ENCODE assay signal across 8 cellular contexts in the genomic region with DNA sequence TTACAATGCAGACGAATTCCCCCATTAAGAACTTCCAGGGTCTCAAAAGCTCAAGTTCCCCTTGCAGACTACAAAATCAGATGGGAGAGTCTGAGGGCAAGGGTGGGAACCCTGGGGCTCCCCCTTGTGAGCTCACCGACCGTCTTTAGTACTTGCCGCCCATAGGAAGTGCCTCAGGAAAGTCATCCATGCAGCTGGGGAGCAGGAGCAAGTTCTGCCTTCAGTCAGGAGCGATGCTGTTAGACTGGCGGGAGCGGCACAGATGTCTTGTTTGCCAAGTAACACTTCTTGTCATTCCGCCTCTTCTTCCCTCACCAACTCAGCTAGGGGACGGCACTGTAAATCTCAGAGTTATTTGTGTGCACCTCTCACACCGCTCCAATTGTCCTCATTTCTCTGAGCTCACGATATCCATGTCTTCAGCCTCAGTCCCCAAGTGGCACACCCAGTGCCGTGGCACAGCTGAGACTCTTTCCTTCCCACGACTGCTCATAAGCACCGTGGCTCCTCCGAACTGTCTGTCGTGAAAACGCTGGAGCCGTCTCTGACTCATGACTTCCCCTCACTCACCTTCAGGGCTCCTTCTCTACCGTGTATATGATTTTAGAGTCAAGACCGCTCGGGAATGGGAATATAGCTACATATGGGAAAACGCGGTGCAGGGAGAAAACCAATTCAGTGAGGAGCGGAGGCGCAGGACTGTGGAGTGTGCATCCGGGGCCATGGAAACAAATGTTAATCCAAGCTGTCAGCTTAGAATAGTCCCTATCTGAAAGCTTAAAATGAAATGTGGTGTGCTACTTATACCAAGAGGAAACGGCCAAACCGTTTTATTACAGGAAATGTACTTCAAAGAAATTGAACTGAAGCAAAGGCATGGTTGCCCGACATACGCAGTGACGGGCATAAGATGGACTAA. TPM values are rescaled to one million over a fixed set of nuclear protein-coding genes. Genes with fewer than 3 reads are reported as not detected.
DNase-seq lines count a peak whose midpoint lies in the region; ATAC-seq and TF ChIP-seq lines count a peak whose summit lies in the region.

No MANE protein-coding gene starts in this region.

- H3K36me3 ChIP-seq in tibial artery (peaks cover 15 to 17% (median 15%) of the 10 kb centered on the region in 3 donors), Karpas-422 (ENCODE audit: insufficient read depth, low read length) (peaks cover 10% of the 10 kb centered on the region; the same call in 1 of the 2 replicates)

- H3K9me3 Mint-ChIP-seq in natural killer cell treated with Interleukin-12 subunit alpha and Interleukin-12 subunit beta and Interleukin-15 and Interleukin-18, amount 100 ng/mL, for 72 hours = no peaks in the 10 kb centered on the region

- no peak overlapping the region for H3K9ac ChIP-seq in Karpas-422 (ENCODE audit: low read length)

- H3K36me3 Mint-ChIP-seq in natural killer cell treated with Interleukin-12 subunit alpha and Interleukin-12 subunit beta and Interleukin-15 and Interleukin-18, amount 100 ng/mL, for 72 hours = peaks cover 48% of the 10 kb centered on the region

- peak; percentile 42 for ATAC-seq in HG03159 (IDR thresholded peaks at IDR 0.05; ENCODE audit: unreplicated experiment)
- ATAC-seq in natural killer cell treated with Interleukin-12 subunit alpha and Interleukin-12 subunit beta and Interleukin-15 and Interleukin-18, amount 100 ng/mL, for 72 hours = peak; percentile 83 to 84

- no peaks in the 10 kb centered on the region for H3K4me1 ChIP-seq in tibial artery
- H3K4me1 ChIP-seq in Karpas-422 (ENCODE audit: low read length) = peaks cover 9% of the 10 kb centered on the region

- no peaks in the 10 kb centered on the region for H3K9me2 ChIP-seq in Karpas-422 (replicated peaks; ENCODE audit: insufficient read depth, low read length)

- intact Hi-C loops in tibial artery (cut with DNase I; ENCODE audit: low total_unique reads) = no loop called here

- DNase-seq in activated CD8-positive, alpha-beta memory T cell treated with anti-CD3 and anti-CD28 coated beads, Interleukin-2, amount 50 U/mL, for 48 hours = peak; percentile 72
- DNase-seq in natural killer cell treated with Interleukin-12 subunit alpha and Interleukin-12 subunit beta and Interleukin-15 and Interleukin-18, amount 100 ng/mL, for 72 hours (ENCODE audit: low spot score) = no peak
- DNase-seq in NCI-H146 treated with DMSO at 0.1 percent for 48 hours (lab: John Stamatoyannopoulos, UW; ENCODE audit: unreplicated experiment) (no peak), epidermal melanocyte (ENCODE audit: insufficient read length, low spot score) (no peak), tibial artery (no peak), Karpas-422 (no peak)

- H3K27me3 ChIP-seq in tibial artery (no peaks in the 10 kb centered on the region), Karpas-422 (ENCODE audit: low read length) (no peaks in the 10 kb centered on the region)

- peaks cover 58 to 75% of the 10 kb centered on the region in 2 donors for H3K4me1 Mint-ChIP-seq in natural killer cell treated with Interleukin-12 subunit alpha and Interleukin-12 subunit beta and Interleukin-15 and Interleukin-18, amount 100 ng/mL, for 72 hours (ENCODE audit: low read depth in 2 of 2)

- H2AFZ ChIP-seq in Karpas-422 (ENCODE audit: low read length) = no peak overlapping the region

- no peak overlapping the region for H3K4me2 ChIP-seq in Karpas-422 (ENCODE audit: low read depth, low read length, poor library complexity, severe bottlenecking)

- no peaks in the 10 kb centered on the region for H3K27me3 Mint-ChIP-seq in natural killer cell treated with Interleukin-12 subunit alpha and Interleukin-12 subunit beta and Interleukin-15 and Interleukin-18, amount 100 ng/mL, for 72 hours

- peak overlapping the region; percentile 94 to 95 for H3K27ac Mint-ChIP-seq in natural killer cell treated with Interleukin-12 subunit alpha and Interleukin-12 subunit beta and Interleukin-15 and Interleukin-18, amount 100 ng/mL, for 72 hours

- H3K27ac ChIP-seq in tibial artery = no peak overlapping the region
- no peak overlapping the region for H3K27ac ChIP-seq in Karpas-422 (ENCODE audit: low read length)

- H3K9me3 ChIP-seq in tibial artery = no peaks in the 10 kb centered on the region
- H3K9me3 ChIP-seq in Karpas-422 (ENCODE audit: low read length) = peaks cover 6% of the 10 kb centered on the region

- no peaks in the 10 kb centered on the region for H4K20me1 ChIP-seq in Karpas-422 (ENCODE audit: insufficient read depth, low read depth, low read length)

- no peak for TF ChIP-seq CTCF in tibial artery (IDR thresholded peaks at IDR 0.05)

- H3K4me3 Mint-ChIP-seq in natural killer cell treated with Interleukin-12 subunit alpha and Interleukin-12 subunit beta and Interleukin-15 and Interleukin-18, amount 100 ng/mL, for 72 hours = peak overlapping the region; percentile 91

- H3K4me3 ChIP-seq in GM08714 (ENCODE audit: low read length) (peak overlapping the region; percentile 30; the same call in 1 of the 2 replicates), tibial artery (no peak overlapping the region), Karpas-422 (ENCODE audit: low read length) (no peak overlapping the region)

- no peaks in the 10 kb centered on the region for H3K79me2 ChIP-seq in Karpas-422 (ENCODE audit: low read length)

RNA-seq across cellular contexts. Expression of gene UXS1, which starts 34.0 kb away (rescaled TPM):
- total RNA-seq in natural killer cell treated with Interleukin-12 subunit alpha and Interleukin-12 subunit beta and Interleukin-15 and Interleukin-18, amount 100 ng/mL, for 72 hours = 100 to 1,000 TPM; 104 to 116 TPM
- total RNA-seq in Karpas-422 (2014; rRNA removed; shearing (Covaris generic); ENCODE audit: low replicate concordance) = 3.7 and 8.4 TPM in 2 replicates

Comparison
In these comparisons a context has a peak if more than half of its experiments do, and no peak if none do; other contexts are left out.
1. RNA of gene UXS1, which starts 34.0 kb away (total RNA-seq): 104 to 116 TPM in natural killer cell treated with Interleukin-12 subunit alpha and Interleukin-12 subunit beta and Interleukin-15 and Interleukin-18, amount 100 ng/mL, for 72 hours; 3.7 to 8.4 TPM in Karpas-422; every median in the first group is over 10 times any median in the second.